27 cellular contexts compared by ENCODE assay signal in the genomic region with DNA sequence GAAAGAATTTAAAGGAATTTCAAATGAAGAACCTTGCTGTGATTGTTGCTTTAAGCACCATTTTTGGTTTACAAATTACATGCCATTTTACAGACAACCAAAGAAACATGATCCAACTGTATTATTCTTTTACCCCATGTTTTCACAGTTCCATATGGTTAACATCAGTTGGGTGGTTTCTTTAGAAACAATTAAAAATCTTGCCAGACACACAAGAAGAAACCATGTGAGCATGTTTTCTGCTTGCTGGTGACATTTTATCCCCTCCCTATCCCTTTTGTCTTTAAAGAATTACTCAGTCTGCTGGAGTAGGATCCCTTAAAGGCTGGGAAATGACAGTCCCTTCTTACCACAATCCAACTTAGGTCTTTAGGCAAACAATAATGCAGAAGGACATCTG.
"Had no signal": no experiment of that assay in that cellular context is flagged by ENCODE, and none has a peak within 500 bp of the region (broad histone marks: within the 10 kb centered on the region; RNA-seq: fewer than 3 reads in every experiment).

No MANE protein-coding gene starts in this region.

- DNase-seq: activated B cell treated with CpG ODN at 0.5 μM for 24 hours; activated CD4-positive, alpha-beta T cell treated with anti-CD3 and anti-CD28 coated beads for 4 hours; activated CD4-positive, alpha-beta T cell treated with anti-CD3 and anti-CD28 coated beads, Interleukin-2, amount 50 U/mL, for 4 hours; activated CD4-positive, CD25-positive, alpha-beta regulatory T cell treated with anti-CD3 and anti-CD28 coated beads, Interleukin-2, amount 50 U/mL, for 72 hours; activated CD8-positive, alpha-beta T cell treated with anti-CD3 and anti-CD28 coated beads for 36 hours; activated gamma-delta T cell; activated naive CD4-positive, alpha-beta T cell treated with Interleukin-2 at 50 U/mL for 16 hours; activated naive CD8-positive, alpha-beta T cell treated with anti-CD3 and anti-CD28 coated beads, Interleukin-2, amount 10 ng/mL, durations not matched to agents 7 days and 5 days; activated T-cell treated with anti-CD3 and anti-CD28 coated beads, Interleukin-2, amount 50 U/mL, for 24 hours; adrenal gland; body of pancreas; MM.1S; NCI-H1092; NCI-H146; NCI-H187; NCI-H2029 treated with DMSO at 0.1 percent for 48 hours; NCI-H2107; NCI-H226; NCI-H446 treated with DMSO at 0.1 percent for 48 hours; NCI-H524; SHP77 treated with DMSO at 0.1 percent for 48 hours; SW 1271; T-helper 1 cell; T-helper 2 cell; T-helper 9 cell had no signal

- ATAC-seq: activated CD8-positive, alpha-beta T cell treated with anti-CD3 and anti-CD28 coated beads for 36 hours; body of pancreas; Panc1; SK-N-SH treated with all-trans-retinoic acid at 6 μM for 48 hours had no signal
